1 cellular context compared by ENCODE assay signal in genomic region chr4:25235401-25235800, GRCh38.
TF ChIP-seq lines count a peak whose summit lies in the region.

No MANE protein-coding gene starts in this region.

TF ChIP-seq in SK-N-SH, 30 proteins besides CTCF, POLR2A, EP300 and RAD21 (continued from another document):
- TF ChIP-seq ZBTB33 (IDR thresholded peaks at IDR 0.05; ENCODE audit: borderline replicate concordance, low read depth) (no peak), TCF12 (IDR thresholded peaks at IDR 0.05) (no peak), FOSL2 (IDR thresholded peaks at IDR 0.05; ENCODE audit: borderline replicate concordance, low read depth) (no peak), NFIC (IDR thresholded peaks at IDR 0.05; ENCODE audit: borderline replicate concordance) (no peak), SIN3A (IDR thresholded peaks at IDR 0.05; ENCODE audit: borderline replicate concordance, low read depth, low read length) (no peak), CHD2 (IDR thresholded peaks at IDR 0.05; ENCODE audit: low read length, partially characterized antibody) (no peak), USF1 (IDR thresholded peaks at IDR 0.05; ENCODE audit: borderline replicate concordance, low read depth) (no peak), USF2 (IDR thresholded peaks at IDR 0.05; ENCODE audit: borderline replicate concordance, low read depth, low read length) (no peak), EZH2phosphoT487 (IDR thresholded peaks at IDR 0.05; ENCODE audit: borderline replicate concordance, low read depth) (no peak), RCOR1 (IDR thresholded peaks at IDR 0.05; ENCODE audit: low read length) (no peak), ELF1 (IDR thresholded peaks at IDR 0.05) (no peak), TEAD4 (IDR thresholded peaks at IDR 0.05; ENCODE audit: borderline replicate concordance, insufficient read depth) (no peak), NRF1 (IDR thresholded peaks at IDR 0.05; ENCODE audit: low read depth, low read length) (no peak), GATA2 (CRISPR knock-in tag; IDR thresholded peaks at IDR 0.05) (no peak), MEF2A (IDR thresholded peaks at IDR 0.05; ENCODE audit: borderline replicate concordance, low read depth) (no peak)
